9 cellular contexts compared by ENCODE assay signal in genomic region chr1:203287896-203288295, GRCh38. TPM values are rescaled to one million over a fixed set of nuclear protein-coding genes. Genes with fewer than 3 reads are reported as not detected.
A peak's percentile ranks its signal among the peaks of the same experiment; 100 is the strongest.
DNase-seq lines count a peak whose midpoint lies in the region; ATAC-seq, FAIRE-seq and TF ChIP-seq lines count a peak whose summit lies in the region.
"Had no signal": no experiment of that assay in that cellular context is flagged by ENCODE, and none has a peak within 500 bp of the region (broad histone marks: within the 10 kb centered on the region; RNA-seq: fewer than 3 reads in every experiment).

No MANE protein-coding gene starts in this region.

- no peak overlapping the region for H2AFZ ChIP-seq in HepG2 (ENCODE audit: low read length)

- peak overlapping the region; percentile 91 to 98 (median 97) for H3K27ac Mint-ChIP-seq in nephron

- TF ChIP-seq CTCF in liver (IDR thresholded peaks at IDR 0.05; ENCODE audit: low read depth, low read length, missing input control) (no peak), HepG2 (CRISPR knock-in tag; IDR thresholded peaks at IDR 0.05) (no peak), nephron (IDR thresholded peaks at IDR 0.05; ENCODE audit: unreplicated experiment in 3 of 3) (no peak)

- H3K36me3 Mint-ChIP-seq in nephron (ENCODE audit: low read depth): no peaks in the 10 kb centered on the region

- POLR2A ChIA-PET in HepG2 (lab: Yijun Ruan, JAX): interaction anchor here (6.5 kb wide), 1 partner anchor 20 kb away, joined by 77 read pairs; the partner anchor contains the start of gene BTG2

- H3K79me2 ChIP-seq in HepG2 (ENCODE audit: insufficient read depth, low read length): no peaks in the 10 kb centered on the region

- TF ChIP-seq RAD21 in liver (IDR thresholded peaks at IDR 0.05): no peak
- TF ChIP-seq RAD21 in HepG2 (CRISPR knock-in tag; IDR thresholded peaks at IDR 0.05): no peak

- TF ChIP-seq POLR2A in HepG2 (IDR thresholded peaks at IDR 0.05; ENCODE audit: insufficient read depth in 1 of 2, low read depth in 2 of 2, low read length in 2 of 2): no peak

- H3K4me3 Mint-ChIP-seq in nephron: no peak overlapping the region

- TF ChIP-seq EP300 in HepG2 (IDR thresholded peaks at IDR 0.05; ENCODE audit: low read depth in 2 of 2, low read length in 2 of 2) (no peak), HepG2 (CRISPR knock-in tag; IDR thresholded peaks at IDR 0.05; ENCODE audit: borderline replicate concordance) (no peak)

- intact Hi-C loops in HepG2 (cut with micrococcal nuclease; ENCODE audit: unreplicated experiment): no loop called here

- WGBS in liver: 75% methylated on average over 5 of the region's 5 CpGs
- WGBS in HepG2 (ENCODE audit: low lambda C conversion rate): 13% methylated on average over 5 of the region's 5 CpGs

- H3K9ac ChIP-seq in liver (ENCODE audit: low read depth in 1 of 2, low read length in 2 of 2) (peak overlapping the region in 1 of 2 donors; percentile 27), HepG2 (ENCODE audit: insufficient read depth, low read depth, low read length) (no peak overlapping the region)

- no TSS peak for BruUV-seq in HepG2 (replicated peaks; lab: Mats Ljungman, UMichigan)

- in situ Hi-C loops in HepG2 (cut with HindIII; ENCODE audit: extremely low pct_ligation_motif_present, low pct_unique_long_range_greater_than_20kb): no loop called here

- peak overlapping the region; percentile 84 to 88 for H3K27ac ChIP-seq in liver (ENCODE audit: low read depth in 1 of 2, low read length in 2 of 2)
- H3K27ac ChIP-seq in HepG2 (ENCODE audit: extremely low read length, insufficient read depth, low read length): no peak overlapping the region
- peak overlapping the region; percentile 93 for H3K27ac ChIP-seq in cingulate gyrus (ENCODE audit: low read depth, low read length)

- DNase-seq in HepG2 (ENCODE audit: low spot score) (no peak), HK-2 (ENCODE audit: unreplicated experiment) (no peak), activated gamma-delta T cell (lab: John Stamatoyannopoulos, UW) (no peak), NCI-H2227 treated with DMSO at 0.1 percent for 48 hours (lab: John Stamatoyannopoulos, UW) (no peak)
- no peak for DNase-seq in stimulated activated CD4-positive, alpha-beta T cell treated with anti-CD3 and anti-CD28 coated beads, Interleukin-4, amount 100 ng/mL, for 4 hours

- H3K4me1 ChIP-seq in liver (ENCODE audit: control insufficient read depth in 4 of 4, insufficient read depth in 4 of 4, low read length in 3 of 4): peaks cover 0 to 10% (median 5%) of the 10 kb centered on the region in 4 donors
- peaks cover 41% of the 10 kb centered on the region for H3K4me1 ChIP-seq in HepG2 (ENCODE audit: insufficient read depth, low read length)

- H3K4me3 ChIP-seq in liver (ENCODE audit: low read depth in 1 of 3, low read length in 3 of 3) (no peak overlapping the region), HepG2 (replicated peaks in 1 of 3; ENCODE audit: insufficient read depth in 1 of 3, low read depth in 2 of 3, low read length in 3 of 3) (no peak overlapping the region)

- H4K20me1 ChIP-seq in HepG2 (ENCODE audit: insufficient read depth, low read length): no peaks in the 10 kb centered on the region

- H3K9me3 ChIP-seq in liver (ENCODE audit: control insufficient read depth in 4 of 4, low read length in 3 of 4) (no peaks in the 10 kb centered on the region), HepG2 (ENCODE audit: low read length) (no peaks in the 10 kb centered on the region)

- CTCF ChIA-PET in HepG2 (lab: Yijun Ruan, JAX; ENCODE audit: low intra/inter-chr PET ratio, low total read pairs): no interaction called here

- H3K36me3 ChIP-seq in liver (ENCODE audit: control insufficient read depth in 4 of 4, insufficient read depth in 3 of 4, low read depth in 1 of 4, low read length in 3 of 4) (no peaks in the 10 kb centered on the region), HepG2 (replicated peaks in 1 of 2; ENCODE audit: control insufficient read depth in 1 of 2, insufficient read depth in 2 of 2, low read length in 2 of 2) (no peaks in the 10 kb centered on the region)

- H3K4me1 Mint-ChIP-seq in nephron: peaks cover 89% of the 10 kb centered on the region

- ATAC-seq in HepG2: no peak

- H3K27me3 Mint-ChIP-seq in nephron (ENCODE audit: low read depth): no peaks in the 10 kb centered on the region

- H3K4me2 ChIP-seq in HepG2 (ENCODE audit: low read depth, low read length): no peak overlapping the region

- H3K27me3 ChIP-seq in liver (ENCODE audit: control insufficient read depth in 4 of 4, insufficient read depth in 4 of 4, low read length in 3 of 4): no peaks in the 10 kb centered on the region
- peaks cover 0 to 57% of the 10 kb centered on the region in 2 experiments for H3K27me3 ChIP-seq in HepG2 (ENCODE audit: control insufficient read depth in 1 of 2, insufficient read depth in 2 of 2, low read length in 2 of 2)

- FAIRE-seq in HepG2 (lab: Jason Lieb, UNC): no peak
- FAIRE-seq: islet of Langerhans had no signal

- H3K9me3 Mint-ChIP-seq in nephron: no peaks in the 10 kb centered on the region

TF ChIP-seq in liver, 16 proteins besides CTCF, POLR2A, EP300 and RAD21 (continues in another document):
- TF ChIP-seq SP1 (IDR thresholded peaks at IDR 0.05) (no peak), GABPA (IDR thresholded peaks at IDR 0.05 in 1 of 2, conservative IDR thresholded peaks at IDR 0.05 in 1 of 2) (no peak), HNF4A (conservative IDR thresholded peaks at IDR 0.05) (no peak), JUND (IDR thresholded peaks at IDR 0.05) (no peak)

TF ChIP-seq in HepG2, 621 proteins besides CTCF, POLR2A, EP300 and RAD21:
- no peak for TF ChIP-seq ONECUT2 (CRISPR knock-in tag; IDR thresholded peaks at IDR 0.05)
TF ChIP-seq in HepG2: peak in this region for 0.

RNA-seq across cellular contexts. Expression of gene BTG2, which starts 17.4 kb away (rescaled TPM):
- total RNA-seq in liver (10 to 100 TPM in 1 of 2 donors, 1 to 10 TPM in 1; 4.7 to 52.5 TPM), HepG2 (2016; rRNA removed; fragmentation: Illumina TruSeq; extraction: Trizol) (18.3 and 18.7 TPM in 2 replicates)
- polyA plus RNA-seq in liver (1 to 10 TPM; 3.8 to 4.9 TPM), HepG2 (2011; rRNA removed) (13.6 and 16.7 TPM in 2 replicates)
- total RNA-seq in HepG2 (2016; cell fraction: cytosol; rRNA removed; fragmentation: Illumina TruSeq; extraction: Trizol; ENCODE audit: low read depth): 2.8 and 3.5 TPM in 2 replicates
- 15.4 and 19.8 TPM in 2 replicates for total RNA-seq in HepG2 (2016; cell fraction: insoluble cytoplasmic fraction; rRNA removed; fragmentation: Illumina TruSeq; extraction: Trizol)
- 11.7 and 12.9 TPM in 2 replicates for total RNA-seq in HepG2 (2016; cell fraction: membrane; rRNA removed; fragmentation: Illumina TruSeq; extraction: Trizol)
- 11.8 and 13.3 TPM in 2 replicates for total RNA-seq in HepG2 (2016; cell fraction: nucleus; rRNA removed; fragmentation: Illumina TruSeq; extraction: Trizol)
- 11.2 and 13.0 TPM in 2 replicates for polyA plus RNA-seq in HepG2 (2011; cell fraction: cytosol; rRNA removed)
- 8.6 and 10.6 TPM in 2 replicates for polyA plus RNA-seq in HepG2 (2011; cell fraction: nucleus; rRNA removed)
- 4.4 and 7.3 TPM in 2 replicates for polyA plus RNA-seq in HepG2 (2012)
- 2.1 and 2.2 TPM in 2 replicates for polyA plus RNA-seq in HepG2 (2016; cell fraction: cytosol; fragmentation: Illumina TruSeq; extraction: Trizol; ENCODE audit: low read depth)
- 18.8 and 19.2 TPM in 2 replicates for polyA plus RNA-seq in HepG2 (2016; cell fraction: insoluble cytoplasmic fraction; fragmentation: Illumina TruSeq; extraction: Trizol; ENCODE audit: low read depth)
- polyA plus RNA-seq in HepG2 (2016; cell fraction: membrane; fragmentation: Illumina TruSeq; extraction: Trizol; ENCODE audit: low read depth): 6.5 and 7.0 TPM in 2 replicates
- polyA plus RNA-seq in HepG2 (2016; cell fraction: nucleus; fragmentation: Illumina TruSeq; extraction: Trizol; ENCODE audit: insufficient read depth, low read depth): 18.0 and 19.6 TPM in 2 replicates
- polyA minus RNA-seq in HepG2 (2011; rRNA and poly(A)+ RNA removed; ENCODE audit: low replicate concordance): 9.6 and 12.5 TPM in 2 replicates
- 8.5 and 9.2 TPM in 2 replicates for polyA minus RNA-seq in HepG2 (2011; cell fraction: cytosol; rRNA and poly(A)+ RNA removed)
- 4.9 and 8.8 TPM in 2 replicates for polyA minus RNA-seq in HepG2 (2011; cell fraction: nucleus; rRNA and poly(A)+ RNA removed)

RNA-seq across cellular contexts. Expression of gene CHIT1, which starts 58.4 kb away (rescaled TPM):
- under 1 TPM in 1 of 2 donors, not detected in 1; under 0.01 TPM for total RNA-seq in liver
- polyA plus RNA-seq in liver: under 1 TPM in 1 of 2 donors, not detected in 1; 0.07 TPM
- not detected in 2 replicates for total RNA-seq in HepG2 (2016; rRNA removed; fragmentation: Illumina TruSeq; extraction: Trizol)
- total RNA-seq in HepG2 (2016; cell fraction: cytosol; rRNA removed; fragmentation: Illumina TruSeq; extraction: Trizol; ENCODE audit: low read depth): not detected in 2 replicates
- not detected in 2 replicates for total RNA-seq in HepG2 (2016; cell fraction: insoluble cytoplasmic fraction; rRNA removed; fragmentation: Illumina TruSeq; extraction: Trizol)
- not detected in 2 replicates for total RNA-seq in HepG2 (2016; cell fraction: membrane; rRNA removed; fragmentation: Illumina TruSeq; extraction: Trizol)
- total RNA-seq in HepG2 (2016; cell fraction: nucleus; rRNA removed; fragmentation: Illumina TruSeq; extraction: Trizol): not detected in 2 replicates
- polyA plus RNA-seq in HepG2 (2011; rRNA removed): not detected in 2 replicates
- not detected in 2 replicates for polyA plus RNA-seq in HepG2 (2011; cell fraction: cytosol; rRNA removed)
- not detected in 2 replicates for polyA plus RNA-seq in HepG2 (2011; cell fraction: nucleus; rRNA removed)
- polyA plus RNA-seq in HepG2 (2012): not detected in 2 replicates
- polyA plus RNA-seq in HepG2 (2016; cell fraction: cytosol; fragmentation: Illumina TruSeq; extraction: Trizol; ENCODE audit: low read depth): not detected in 2 replicates
- not detected in 2 replicates for polyA plus RNA-seq in HepG2 (2016; cell fraction: insoluble cytoplasmic fraction; fragmentation: Illumina TruSeq; extraction: Trizol; ENCODE audit: low read depth)
- not detected in 2 replicates for polyA plus RNA-seq in HepG2 (2016; cell fraction: membrane; fragmentation: Illumina TruSeq; extraction: Trizol; ENCODE audit: low read depth)
- not detected in 2 replicates for polyA plus RNA-seq in HepG2 (2016; cell fraction: nucleus; fragmentation: Illumina TruSeq; extraction: Trizol; ENCODE audit: insufficient read depth, low read depth)
- polyA minus RNA-seq in HepG2 (2011; rRNA and poly(A)+ RNA removed; ENCODE audit: low replicate concordance): 0.16 TPM in 1 of 2 replicates, not detected in the other
- not detected in 2 replicates for polyA minus RNA-seq in HepG2 (2011; cell fraction: cytosol; rRNA and poly(A)+ RNA removed)
- polyA minus RNA-seq in HepG2 (2011; cell fraction: nucleus; rRNA and poly(A)+ RNA removed): not detected in 2 replicates
